ENCODE assay signal across 14 cellular contexts in genomic region chr11:77672276-77672675, GRCh38. TPM values are rescaled to one million over a fixed set of nuclear protein-coding genes. Genes with fewer than 3 reads are reported as not detected.
A peak's percentile ranks its signal among the peaks of the same experiment; 100 is the strongest.
DNase-seq lines count a peak whose midpoint lies in the region; ATAC-seq, FAIRE-seq and TF ChIP-seq lines count a peak whose summit lies in the region.
"Had no signal": no experiment of that assay in that cellular context is flagged by ENCODE, and none has a peak within 500 bp of the region (broad histone marks: within the 10 kb centered on the region; RNA-seq: fewer than 3 reads in every experiment).

No MANE protein-coding gene starts in this region.

- H3K27ac Mint-ChIP-seq in activated T-helper 2 cell treated with anti-CD3 and anti-CD28 coated beads, Interferon-gamma antibody, Interleukin-2, Interleukin-4, amounts not matched to agents 10 μg/mL and 5 μg/mL and 100 μg/mL, durations not matched to agents 14 hours and 24 hours and 36 hours = no peak overlapping the region
- H3K27ac Mint-ChIP-seq: dendritic cell treated with granulocyte-macrophage colony-stimulating factor and Interleukin-4, amounts not matched to agents 40 ng/mL and 50 ng/mL, for 4 days had no signal

- H3K4me1 Mint-ChIP-seq in activated T-cell treated with anti-CD3 and anti-CD28 coated beads, Interleukin-2, amount 50 U/mL, for 4 hours (ENCODE audit: low read depth) = no peaks in the 10 kb centered on the region
- no peaks in the 10 kb centered on the region for H3K4me1 Mint-ChIP-seq in activated T-helper 2 cell treated with anti-CD3 and anti-CD28 coated beads, Interferon-gamma antibody, Interleukin-2, Interleukin-4, amounts not matched to agents 10 μg/mL and 5 μg/mL and 100 μg/mL, durations not matched to agents 14 hours and 24 hours and 36 hours (ENCODE audit: low read depth)

- no peaks in the 10 kb centered on the region for H3K27me3 Mint-ChIP-seq in activated T-cell treated with anti-CD3 and anti-CD28 coated beads, Interleukin-2, amount 50 U/mL, for 4 hours (ENCODE audit: low read depth)
- H3K27me3 Mint-ChIP-seq in activated T-helper 2 cell treated with anti-CD3 and anti-CD28 coated beads, Interferon-gamma antibody, Interleukin-2, Interleukin-4, amounts not matched to agents 10 μg/mL and 5 μg/mL and 100 μg/mL, durations not matched to agents 14 hours and 24 hours and 36 hours (ENCODE audit: low read depth) = no peaks in the 10 kb centered on the region
- H3K27me3 Mint-ChIP-seq: dendritic cell treated with granulocyte-macrophage colony-stimulating factor and Interleukin-4, amounts not matched to agents 40 ng/mL and 50 ng/mL, for 4 days; IgD-negative memory B cell had no signal

- intact Hi-C loops in activated T-helper 2 cell treated with anti-CD3 and anti-CD28 coated beads, Interferon-gamma antibody, Interleukin-2, Interleukin-4, amounts not matched to agents 10 μg/mL and 5 μg/mL and 100 μg/mL, durations not matched to agents 14 hours and 24 hours and 36 hours (cut with micrococcal nuclease) = no loop called here

- H3K36me3 Mint-ChIP-seq in activated T-cell treated with anti-CD3 and anti-CD28 coated beads, Interleukin-2, amount 50 U/mL, for 4 hours (ENCODE audit: insufficient read depth) = peaks cover 64% of the 10 kb centered on the region
- H3K36me3 Mint-ChIP-seq in activated T-helper 2 cell treated with anti-CD3 and anti-CD28 coated beads, Interferon-gamma antibody, Interleukin-2, Interleukin-4, amounts not matched to agents 10 μg/mL and 5 μg/mL and 100 μg/mL, durations not matched to agents 14 hours and 24 hours and 36 hours (ENCODE audit: low read depth) = peaks cover 81% of the 10 kb centered on the region

- no peak for FAIRE-seq in HTR-8/SVneo (lab: Jason Lieb, UNC)
- FAIRE-seq: GM18507 had no signal

- DNase-seq in AG10803 (ENCODE audit: low read depth) = peak; percentile 91
- peak; percentile 23 for DNase-seq in HTR-8/SVneo (ENCODE audit: insufficient read length, low spot score)
- DNase-seq in cerebellar cortex (ENCODE audit: low spot score) = peak; percentile 18
- peak; percentile 86 for DNase-seq in myocyte (ENCODE audit: low read depth)
- DNase-seq in NCI-H2107 treated with DMSO at 0.1 percent for 48 hours (lab: John Stamatoyannopoulos, UW; ENCODE audit: unreplicated experiment) = no peak
- no peak for DNase-seq in activated T-cell treated with anti-CD3 and anti-CD28 coated beads, Interleukin-2, amount 50 U/mL, for 4 hours
- DNase-seq in activated T-helper 2 cell treated with anti-CD3 and anti-CD28 coated beads, Interferon-gamma antibody, Interleukin-2, Interleukin-4, amounts not matched to agents 10 μg/mL and 5 μg/mL and 100 μg/mL, durations not matched to agents 14 hours and 24 hours and 36 hours (ENCODE audit: low spot score) = no peak
- DNase-seq: NCI-H2081 treated with DMSO at 0.1 percent for 48 hours; stimulated activated CD4-positive, alpha-beta T cell treated with anti-CD3 and anti-CD28 coated beads, Interleukin-12 subunit alpha, Interleukin-12 subunit beta, amount 100 ng/mL, for 4 hours; stimulated activated CD8-positive, alpha-beta memory T cell treated with anti-CD3 and anti-CD28 coated beads, Interleukin-4, amount 100 ng/mL, for 48 hours had no signal

- no peaks in the 10 kb centered on the region for H3K9me3 Mint-ChIP-seq in activated T-cell treated with anti-CD3 and anti-CD28 coated beads, Interleukin-2, amount 50 U/mL, for 4 hours
- no peaks in the 10 kb centered on the region for H3K9me3 Mint-ChIP-seq in activated T-helper 2 cell treated with anti-CD3 and anti-CD28 coated beads, Interferon-gamma antibody, Interleukin-2, Interleukin-4, amounts not matched to agents 10 μg/mL and 5 μg/mL and 100 μg/mL, durations not matched to agents 14 hours and 24 hours and 36 hours
- H3K9me3 Mint-ChIP-seq: dendritic cell treated with granulocyte-macrophage colony-stimulating factor and Interleukin-4, amounts not matched to agents 40 ng/mL and 50 ng/mL, for 4 days; IgD-negative memory B cell had no signal

- no peak for TF ChIP-seq CTCF in AG10803 (conservative IDR thresholded peaks at IDR 0.05; ENCODE audit: low read length)

- H3K4me3 ChIP-seq in AG10803 (ENCODE audit: low read length) = no peak overlapping the region

- H3K4me3 Mint-ChIP-seq in activated T-cell treated with anti-CD3 and anti-CD28 coated beads, Interleukin-2, amount 50 U/mL, for 4 hours = no peak overlapping the region
- H3K4me3 Mint-ChIP-seq in activated T-helper 2 cell treated with anti-CD3 and anti-CD28 coated beads, Interferon-gamma antibody, Interleukin-2, Interleukin-4, amounts not matched to agents 10 μg/mL and 5 μg/mL and 100 μg/mL, durations not matched to agents 14 hours and 24 hours and 36 hours (ENCODE audit: low read depth) = no peak overlapping the region
- H3K4me3 Mint-ChIP-seq: dendritic cell treated with granulocyte-macrophage colony-stimulating factor and Interleukin-4, amounts not matched to agents 40 ng/mL and 50 ng/mL, for 4 days; IgD-negative memory B cell had no signal

- ATAC-seq in activated T-cell treated with anti-CD3 and anti-CD28 coated beads, Interleukin-2, amount 50 U/mL, for 4 hours = no peak
- no peak for ATAC-seq in HG03520 (IDR thresholded peaks at IDR 0.05; ENCODE audit: unreplicated experiment)

RNA-seq across cellular contexts. Expression of gene CLNS1A, which starts 34.7 kb away (rescaled TPM):
- 123 and 126 TPM in 2 replicates for total RNA-seq in myocyte
- 118 TPM for polyA plus RNA-seq in myocyte (2012)
- total RNA-seq in activated T-cell treated with anti-CD3 and anti-CD28 coated beads, Interleukin-2, amount 50 U/mL, for 4 hours = 100 to 1,000 TPM; 145 to 159 (median 153) TPM
- total RNA-seq in activated T-helper 2 cell treated with anti-CD3 and anti-CD28 coated beads, Interferon-gamma antibody, Interleukin-2, Interleukin-4, amounts not matched to agents 10 μg/mL and 5 μg/mL and 100 μg/mL, durations not matched to agents 14 hours and 24 hours and 36 hours = 153 and 157 TPM in 2 replicates

Comparison
In these comparisons a context has a peak if more than half of its experiments do, and no peak if none do; other contexts are left out.
1. DNase-seq: peak in AG10803 (single experiment), HTR-8/SVneo (single experiment), cerebellar cortex (single experiment) and myocyte (single experiment); none in NCI-H2107 treated with DMSO at 0.1 percent for 48 hours (single experiment), activated T-cell treated with anti-CD3 and anti-CD28 coated beads, Interleukin-2, amount 50 U/mL, for 4 hours (single experiment) and activated T-helper 2 cell treated with anti-CD3 and anti-CD28 coated beads, Interferon-gamma antibody, Interleukin-2, Interleukin-4, amounts not matched to agents 10 μg/mL and 5 μg/mL and 100 μg/mL, durations not matched to agents 14 hours and 24 hours and 36 hours (single experiment).